ENCODE assay signal across 23 cellular contexts in the genomic region with DNA sequence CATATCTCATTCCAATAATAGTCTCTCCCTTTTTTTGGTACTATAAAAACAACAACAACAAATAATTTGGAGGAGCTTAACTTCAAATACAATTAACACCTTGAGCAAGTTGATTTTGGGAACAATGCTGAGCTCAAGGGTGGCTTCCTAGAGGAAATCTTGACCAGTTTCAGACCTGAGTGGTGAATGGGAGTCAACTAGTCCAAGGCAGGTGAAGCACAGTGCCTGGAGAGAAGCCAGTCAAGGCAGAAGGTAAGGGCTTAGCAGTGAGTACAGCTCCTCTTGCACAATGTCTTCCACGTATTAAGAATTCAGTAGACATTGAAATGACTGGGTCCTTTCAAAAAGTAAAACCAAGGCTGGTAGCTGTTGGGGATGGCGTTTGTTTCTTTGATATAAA.
DNase-seq lines count a peak whose midpoint lies in the region; ATAC-seq and TF ChIP-seq lines count a peak whose summit lies in the region.
"Had no signal": no experiment of that assay in that cellular context is flagged by ENCODE, and none has a peak within 500 bp of the region (broad histone marks: within the 10 kb centered on the region; RNA-seq: fewer than 3 reads in every experiment).

No MANE protein-coding gene starts in this region.

- H3K4me3 Mint-ChIP-seq in endodermal cell: peak overlapping the region; percentile 28
- H3K4me3 Mint-ChIP-seq: CD4-positive, alpha-beta T cell; IgD-negative memory B cell had no signal

- H4K8ac ChIP-seq in mesenchymal stem cell (ENCODE audit: low read length): no peak overlapping the region

- H3K27ac Mint-ChIP-seq in endodermal cell: peak overlapping the region; percentile 65
- H3K27ac Mint-ChIP-seq: CD4-positive, alpha-beta T cell; IgD-negative memory B cell had no signal

- no peak overlapping the region for H2BK120ac ChIP-seq in mesenchymal stem cell (ENCODE audit: low read depth, low read length)

- no peak overlapping the region for H3K27ac ChIP-seq in SK-N-SH (ENCODE audit: low read depth in 2 of 2, low read length in 1 of 2)
- no peak overlapping the region for H3K27ac ChIP-seq in endodermal cell (ENCODE audit: low read depth, low read length)
- no peak overlapping the region for H3K27ac ChIP-seq in mesenchymal stem cell (ENCODE audit: low read length, poor library complexity, severe bottlenecking)
- H3K27ac ChIP-seq: 22Rv1, BLaER1 had no signal

- peak overlapping the region in 1 of 2 experiments; percentile 78 for H3K18ac ChIP-seq in mesenchymal stem cell (ENCODE audit: low read depth in 1 of 2, low read length in 2 of 2)

- no peaks in the 10 kb centered on the region for H3K79me1 ChIP-seq in mesenchymal stem cell (replicated peaks; ENCODE audit: low read length, poor library complexity, severe bottlenecking)

- 49% methylated on average over 2 of the region's 2 CpGs for WGBS in SK-N-SH (ENCODE audit: low lambda C conversion rate)
- WGBS in endodermal cell (ENCODE audit: insufficient coverage in 1 of 2, insufficient read length in 1 of 2), 2 experiments: 56 to 71% methylated on average over 1 to 2 of the region's 2 CpGs
- 94% methylated on average over 2 of the region's 2 CpGs for WGBS in mesenchymal stem cell

- DNase-seq in SK-N-SH (no peak), endodermal cell (peak; percentile 60), mesenchymal stem cell (no peak), activated T-cell treated with anti-CD3 and anti-CD28 coated beads for 4 hours (no peak), DMS79 (lab: John Stamatoyannopoulos, UW) (no peak)
- no peak for DNase-seq in activated CD4-positive, alpha-beta T cell treated with anti-CD3 and anti-CD28 coated beads for 1 hour
- DNase-seq: ACHN; CD4-positive, alpha-beta T cell; COR-L47; DMS 273 treated with DMSO at 0.1 percent for 48 hours; DND-41; NCI-H1694; NCI-H2081; NCI-H2171; NCI-H524 treated with DMSO at 0.1 percent for 48 hours; NCI-H82; Right ventricle myocardium superior had no signal

- peaks cover 33% of the 10 kb centered on the region for H3K4me1 Mint-ChIP-seq in endodermal cell
- H3K4me1 Mint-ChIP-seq: IgD-negative memory B cell had no signal

- peaks cover 0 to 11% of the 10 kb centered on the region in 2 experiments; a peak in 1 of 4 replicates for H3K4me1 ChIP-seq in SK-N-SH (ENCODE audit: control insufficient read depth in 1 of 2, insufficient read depth in 2 of 2, low read depth in 1 of 2, low read length in 1 of 2)
- H3K4me1 ChIP-seq in endodermal cell (ENCODE audit: control insufficient read depth, insufficient read depth, low read length): no peaks in the 10 kb centered on the region
- no peaks in the 10 kb centered on the region for H3K4me1 ChIP-seq in mesenchymal stem cell (ENCODE audit: control insufficient read depth, insufficient read depth, low read depth, low read length)

- H3K9ac ChIP-seq in SK-N-SH (no peak overlapping the region), endodermal cell (ENCODE audit: extremely low read depth, low read length, poor library complexity, severe bottlenecking) (no peak overlapping the region), mesenchymal stem cell (ENCODE audit: low read length) (no peak overlapping the region)
- H3K9ac ChIP-seq: BLaER1 had no signal

- POLR2A ChIA-PET in SK-N-SH (lab: Yijun Ruan, JAX): no interaction called here

- no peaks in the 10 kb centered on the region for H3K79me2 ChIP-seq in SK-N-SH (ENCODE audit: insufficient read depth)

- H4K20me1 ChIP-seq in SK-N-SH (ENCODE audit: insufficient read depth): no peaks in the 10 kb centered on the region
- H4K20me1 ChIP-seq: BLaER1 had no signal

- no peaks in the 10 kb centered on the region for H3K9me2 ChIP-seq in SK-N-SH

- H3K4me3 ChIP-seq in SK-N-SH (ENCODE audit: low read depth in 2 of 2, low read length in 1 of 2): no peak overlapping the region; a peak in 1 of 4 replicates
- peak overlapping the region; percentile 37 for H3K4me3 ChIP-seq in endodermal cell (ENCODE audit: low read length)
- H3K4me3 ChIP-seq in mesenchymal stem cell (ENCODE audit: insufficient read depth in 1 of 2, low read depth in 1 of 2, low read length in 2 of 2): no peak overlapping the region
- H3K4me3 ChIP-seq: BLaER1, GM12878 had no signal

- TF ChIP-seq RAD21 in SK-N-SH (IDR thresholded peaks at IDR 0.05; ENCODE audit: low read length): no peak

- no peaks in the 10 kb centered on the region for H3K27me3 ChIP-seq in SK-N-SH (ENCODE audit: insufficient read depth)
- peaks cover 18% of the 10 kb centered on the region for H3K27me3 ChIP-seq in endodermal cell (ENCODE audit: control insufficient read depth, insufficient read depth, low read length, poor library complexity, severe bottlenecking)
- no peaks in the 10 kb centered on the region for H3K27me3 ChIP-seq in mesenchymal stem cell (ENCODE audit: control insufficient read depth in 1 of 2, insufficient read depth in 1 of 2, low read length in 2 of 2)
- H3K27me3 ChIP-seq: BLaER1 had no signal

- H3K36me3 Mint-ChIP-seq in endodermal cell (ENCODE audit: low read depth): no peaks in the 10 kb centered on the region

- no peak overlapping the region for H2BK15ac ChIP-seq in mesenchymal stem cell (ENCODE audit: low read depth, poor library complexity, severe bottlenecking)

- H3K4me2 ChIP-seq in SK-N-SH (no peak overlapping the region), mesenchymal stem cell (ENCODE audit: low read length, poor library complexity, severe bottlenecking) (no peak overlapping the region)
- H3K4me2 ChIP-seq: BLaER1 had no signal

- peaks cover 8% of the 10 kb centered on the region for H3F3A ChIP-seq in SK-N-SH (replicated peaks; ENCODE audit: insufficient read depth)

- H3K9me3 ChIP-seq in SK-N-SH (no peaks in the 10 kb centered on the region), endodermal cell (ENCODE audit: control insufficient read depth, low read length) (no peaks in the 10 kb centered on the region), mesenchymal stem cell (ENCODE audit: control insufficient read depth, low read length) (no peaks in the 10 kb centered on the region)
- H3K9me3 ChIP-seq: BLaER1 had no signal

- TF ChIP-seq CTCF in SK-N-SH (IDR thresholded peaks at IDR 0.05): no peak
- no peak for TF ChIP-seq CTCF in endodermal cell (conservative IDR thresholded peaks at IDR 0.05)

- no peak overlapping the region for H2BK5ac ChIP-seq in mesenchymal stem cell (ENCODE audit: low read depth, low read length, poor library complexity, severe bottlenecking)

- no peak overlapping the region for H3K23ac ChIP-seq in mesenchymal stem cell (ENCODE audit: low read length in 2 of 2)

- no peak for TF ChIP-seq EP300 in SK-N-SH (IDR thresholded peaks at IDR 0.05; ENCODE audit: borderline replicate concordance in 1 of 2, low read depth in 1 of 2, low read length in 1 of 2)

- no peak overlapping the region for H4K91ac ChIP-seq in mesenchymal stem cell (ENCODE audit: low read length)

- no peak overlapping the region for H3K4ac ChIP-seq in mesenchymal stem cell (ENCODE audit: low read depth in 1 of 2, low read length in 2 of 2)

- peaks cover 10% of the 10 kb centered on the region for H3K27me3 Mint-ChIP-seq in endodermal cell (ENCODE audit: insufficient read depth)

- H3K36me3 ChIP-seq in SK-N-SH (replicated peaks in 1 of 2; ENCODE audit: control insufficient read depth in 1 of 2, insufficient read depth in 2 of 2, low read length in 1 of 2) (no peaks in the 10 kb centered on the region), endodermal cell (ENCODE audit: control insufficient read depth, insufficient read depth, low read length) (no peaks in the 10 kb centered on the region), mesenchymal stem cell (ENCODE audit: control insufficient read depth in 1 of 2, insufficient read depth in 2 of 2, low read depth in 1 of 2, low read length in 2 of 2) (no peaks in the 10 kb centered on the region)
- H3K36me3 ChIP-seq: BLaER1 had no signal

- no peaks in the 10 kb centered on the region for H3K9me3 Mint-ChIP-seq in endodermal cell

- CTCF ChIA-PET in SK-N-SH (lab: Yijun Ruan, JAX): interaction anchor here (1.0 kb wide), 1 partner anchor 40 kb away, joined by 3 read pairs; no protein-coding TSS in a partner anchor

- ATAC-seq in SK-N-SH treated with all-trans-retinoic acid at 6 μM for 48 hours: no peak
- ATAC-seq in GM21447 (IDR thresholded peaks at IDR 0.05; ENCODE audit: unreplicated experiment): no peak
- ATAC-seq: GM12878 had no signal

- peak overlapping the region in 1 of 2 experiments; percentile 54 for H2BK12ac ChIP-seq in mesenchymal stem cell (ENCODE audit: low read length in 2 of 2)

- H2AK5ac ChIP-seq in mesenchymal stem cell (ENCODE audit: low read length, severe bottlenecking): peak overlapping the region; percentile 81

- H3K14ac ChIP-seq in mesenchymal stem cell (ENCODE audit: low read length in 2 of 2): no peak overlapping the region

- H2AFZ ChIP-seq in SK-N-SH (ENCODE audit: low read depth) (0 out of 2 replicates have a peak overlapping the region, but pooled peaks have one; percentile 18), mesenchymal stem cell (ENCODE audit: low read depth, low read length) (no peak overlapping the region)

TF ChIP-seq in SK-N-SH, 30 proteins besides CTCF, POLR2A, EP300 and RAD21 (continues in another document):
- no peak for TF ChIP-seq CHD2 (IDR thresholded peaks at IDR 0.05; ENCODE audit: low read length, partially characterized antibody)
- TF ChIP-seq NRF1 (IDR thresholded peaks at IDR 0.05; ENCODE audit: low read depth, low read length): no peak
- no peak for TF ChIP-seq FOXJ3 (CRISPR knock-in tag; IDR thresholded peaks at IDR 0.05)
- TF ChIP-seq, protein P1, sequence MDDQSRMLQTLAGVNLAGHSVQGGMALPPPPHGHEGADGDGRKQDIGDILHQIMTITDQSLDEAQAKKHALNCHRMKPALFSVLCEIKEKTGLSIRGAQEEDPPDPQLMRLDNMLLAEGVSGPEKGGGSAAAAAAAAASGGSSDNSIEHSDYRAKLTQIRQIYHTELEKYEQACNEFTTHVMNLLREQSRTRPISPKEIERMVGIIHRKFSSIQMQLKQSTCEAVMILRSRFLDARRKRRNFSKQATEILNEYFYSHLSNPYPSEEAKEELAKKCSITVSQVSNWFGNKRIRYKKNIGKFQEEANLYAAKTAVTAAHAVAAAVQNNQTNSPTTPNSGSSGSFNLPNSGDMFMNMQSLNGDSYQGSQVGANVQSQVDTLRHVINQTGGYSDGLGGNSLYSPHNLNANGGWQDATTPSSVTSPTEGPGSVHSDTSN (IDR thresholded peaks at IDR 0.05): no peak

TF ChIP-seq in SK-N-SH treated with all-trans-retinoic acid at 6 μM for 48 hours, 23 proteins besides CTCF, POLR2A, EP300 and RAD21 (continues in another document):
- TF ChIP-seq, protein P2, sequence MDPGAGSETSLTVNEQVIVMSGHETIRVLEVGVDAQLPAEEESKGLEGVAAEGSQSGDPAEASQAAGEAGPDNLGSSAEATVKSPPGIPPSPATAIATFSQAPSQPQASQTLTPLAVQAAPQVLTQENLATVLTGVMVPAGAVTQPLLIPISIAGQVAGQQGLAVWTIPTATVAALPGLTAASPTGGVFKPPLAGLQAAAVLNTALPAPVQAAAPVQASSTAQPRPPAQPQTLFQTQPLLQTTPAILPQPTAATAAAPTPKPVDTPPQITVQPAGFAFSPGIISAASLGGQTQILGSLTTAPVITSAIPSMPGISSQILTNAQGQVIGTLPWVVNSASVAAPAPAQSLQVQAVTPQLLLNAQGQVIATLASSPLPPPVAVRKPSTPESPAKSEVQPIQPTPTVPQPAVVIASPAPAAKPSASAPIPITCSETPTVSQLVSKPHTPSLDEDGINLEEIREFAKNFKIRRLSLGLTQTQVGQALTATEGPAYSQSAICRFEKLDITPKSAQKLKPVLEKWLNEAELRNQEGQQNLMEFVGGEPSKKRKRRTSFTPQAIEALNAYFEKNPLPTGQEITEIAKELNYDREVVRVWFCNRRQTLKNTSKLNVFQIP (CRISPR knock-in tag; IDR thresholded peaks at IDR 0.05; ENCODE audit: borderline replicate concordance, low read depth): no peak
